12 cellular contexts compared by ENCODE assay signal in genomic region chrX:153921511-153922285, GRCh38. TPM values are rescaled to one million over a fixed set of nuclear protein-coding genes. Genes with fewer than 3 reads are reported as not detected.
A peak's percentile ranks its signal among the peaks of the same experiment; 100 is the strongest.
DNase-seq lines count a peak whose midpoint lies in the region; ATAC-seq and TF ChIP-seq lines count a peak whose summit lies in the region.
"Had no signal": no experiment of that assay in that cellular context is flagged by ENCODE, and none has a peak within 500 bp of the region (broad histone marks: within the 10 kb centered on the region; RNA-seq: fewer than 3 reads in every experiment).

No MANE protein-coding gene starts in this region.

- H4K8ac ChIP-seq in mesenchymal stem cell (ENCODE audit: low read length): no peak overlapping the region

- H2BK5ac ChIP-seq in mesenchymal stem cell (ENCODE audit: low read depth, low read length, poor library complexity, severe bottlenecking): no peak overlapping the region

- H4K91ac ChIP-seq in mesenchymal stem cell (ENCODE audit: low read length): no peak overlapping the region

- peak overlapping the region in 1 of 2 experiments; percentile 11 for H3K18ac ChIP-seq in mesenchymal stem cell (ENCODE audit: low read depth in 1 of 2, low read length in 2 of 2)

- H3K9me3 ChIP-seq in BE2C (no peaks in the 10 kb centered on the region), mesenchymal stem cell (ENCODE audit: control insufficient read depth, low read length) (no peaks in the 10 kb centered on the region)
- H3K9me3 ChIP-seq: right lobe of liver had no signal

- no peak overlapping the region for H2BK120ac ChIP-seq in mesenchymal stem cell (ENCODE audit: low read depth, low read length)

- H3K4me1 ChIP-seq in BE2C (peaks cover 34% of the 10 kb centered on the region), mesenchymal stem cell (ENCODE audit: control insufficient read depth, insufficient read depth, low read depth, low read length) (peaks cover 14% of the 10 kb centered on the region)
- H3K4me1 ChIP-seq: right lobe of liver had no signal

- H3K27me3 Mint-ChIP-seq in activated CD8-positive, alpha-beta T cell treated with anti-CD3 and anti-CD28 coated beads, Interleukin-2, amount 10 ng/mL, durations not matched to agents 7 days and 5 days (ENCODE audit: low read depth): no peaks in the 10 kb centered on the region

- no peak overlapping the region for H3K9ac ChIP-seq in mesenchymal stem cell (ENCODE audit: low read length)

- no peak overlapping the region for H2BK12ac ChIP-seq in mesenchymal stem cell (ENCODE audit: low read length in 2 of 2)

- WGBS in mesenchymal stem cell: 78% methylated on average over 25 of the region's 36 CpGs

- peak overlapping the region; percentile 39 for H2AFZ ChIP-seq in mesenchymal stem cell (ENCODE audit: low read depth, low read length)

- no peak for ATAC-seq in activated CD8-positive, alpha-beta T cell treated with anti-CD3 and anti-CD28 coated beads, Interleukin-2, amount 10 ng/mL, durations not matched to agents 7 days and 5 days
- no peak for ATAC-seq in GM18909 (IDR thresholded peaks at IDR 0.05; ENCODE audit: poor library complexity, unreplicated experiment)
- no peak for ATAC-seq in GM19035 (IDR thresholded peaks at IDR 0.05; ENCODE audit: unreplicated experiment)
- ATAC-seq in HG03135 (IDR thresholded peaks at IDR 0.05; ENCODE audit: unreplicated experiment): no peak

- H3K27ac Mint-ChIP-seq in activated CD8-positive, alpha-beta T cell treated with anti-CD3 and anti-CD28 coated beads, Interleukin-2, amount 10 ng/mL, durations not matched to agents 7 days and 5 days: peak overlapping the region; percentile 87

- no peaks in the 10 kb centered on the region for H3K27me3 ChIP-seq in BE2C
- peaks cover 0 to 75% of the 10 kb centered on the region in 2 experiments for H3K27me3 ChIP-seq in mesenchymal stem cell (ENCODE audit: control insufficient read depth in 1 of 2, insufficient read depth in 1 of 2, low read length in 2 of 2)
- H3K27me3 ChIP-seq: right lobe of liver had no signal

- POLR2A ChIA-PET in activated CD8-positive, alpha-beta T cell treated with anti-CD3 and anti-CD28 coated beads, Interleukin-2, amount 10 ng/mL, durations not matched to agents 7 days and 5 days (lab: Charles Lee): interaction anchor here (1.0 to 9.3 kb wide), 2 partner anchors 26 to 46 kb away, joined by 3 to 84 read pairs; partner anchors contain the start of gene RENBP

- H3K4me1 Mint-ChIP-seq in activated CD8-positive, alpha-beta T cell treated with anti-CD3 and anti-CD28 coated beads, Interleukin-2, amount 10 ng/mL, durations not matched to agents 7 days and 5 days (ENCODE audit: low read depth): peaks cover 25% of the 10 kb centered on the region

- peak overlapping the region; percentile 95 for H3K4me3 Mint-ChIP-seq in activated CD8-positive, alpha-beta T cell treated with anti-CD3 and anti-CD28 coated beads, Interleukin-2, amount 10 ng/mL, durations not matched to agents 7 days and 5 days

- CTCF ChIA-PET in activated CD8-positive, alpha-beta T cell treated with anti-CD3 and anti-CD28 coated beads, Interleukin-2, amount 10 ng/mL, durations not matched to agents 7 days and 5 days (lab: Charles Lee): interaction anchor here (1.5 to 10.6 kb wide), 2 partner anchors 15 to 27 kb away, joined by 3 to 228 read pairs; partner anchors contain the start of gene RENBP

- H3K27ac ChIP-seq in mesenchymal stem cell (ENCODE audit: low read length, poor library complexity, severe bottlenecking): no peak overlapping the region
- H3K27ac ChIP-seq: right lobe of liver had no signal

- no peak overlapping the region for H3K4me2 ChIP-seq in mesenchymal stem cell (ENCODE audit: low read length, poor library complexity, severe bottlenecking)

- TF ChIP-seq CTCF in BE2C (IDR thresholded peaks at IDR 0.05; ENCODE audit: low read depth, low read length): no peak

- no peaks in the 10 kb centered on the region for H3K79me1 ChIP-seq in mesenchymal stem cell (replicated peaks; ENCODE audit: low read length, poor library complexity, severe bottlenecking)

- H3K36me3 ChIP-seq in BE2C (no peaks in the 10 kb centered on the region), mesenchymal stem cell (ENCODE audit: control insufficient read depth in 1 of 2, insufficient read depth in 2 of 2, low read depth in 1 of 2, low read length in 2 of 2) (no peaks in the 10 kb centered on the region)
- H3K36me3 ChIP-seq: right lobe of liver had no signal

- no peak overlapping the region for H3K23ac ChIP-seq in mesenchymal stem cell (ENCODE audit: low read length in 2 of 2)

- H2AK5ac ChIP-seq in mesenchymal stem cell (ENCODE audit: low read length, severe bottlenecking): no peak overlapping the region

- peaks cover 52% of the 10 kb centered on the region for H3K36me3 Mint-ChIP-seq in activated CD8-positive, alpha-beta T cell treated with anti-CD3 and anti-CD28 coated beads, Interleukin-2, amount 10 ng/mL, durations not matched to agents 7 days and 5 days (ENCODE audit: low read depth)

- H3K9me3 Mint-ChIP-seq in activated CD8-positive, alpha-beta T cell treated with anti-CD3 and anti-CD28 coated beads, Interleukin-2, amount 10 ng/mL, durations not matched to agents 7 days and 5 days (ENCODE audit: insufficient read depth): no peaks in the 10 kb centered on the region

- peak; percentile 61 for DNase-seq in BE2C
- DNase-seq in ELF-1 (ENCODE audit: low read depth, low spot score): peak; percentile 63
- no peak for DNase-seq in activated CD8-positive, alpha-beta T cell treated with anti-CD3 and anti-CD28 coated beads, Interleukin-2, amount 10 ng/mL, durations not matched to agents 7 days and 5 days
- no peak for DNase-seq in mesenchymal stem cell
- DNase-seq in kidney glomerular epithelial cell (lab: John Stamatoyannopoulos, UW): no peak
- DNase-seq: NCI-H446 had no signal

- peak overlapping the region in 1 of 2 experiments; percentile 2 for H3K14ac ChIP-seq in mesenchymal stem cell (ENCODE audit: low read length in 2 of 2)

- H3K4me3 ChIP-seq in BE2C (ENCODE audit: low read depth, low read length): peak overlapping the region; percentile 45
- no peak overlapping the region for H3K4me3 ChIP-seq in mesenchymal stem cell (ENCODE audit: insufficient read depth in 1 of 2, low read depth in 1 of 2, low read length in 2 of 2)
- H3K4me3 ChIP-seq: right lobe of liver had no signal

- H3K4ac ChIP-seq in mesenchymal stem cell (ENCODE audit: low read depth in 1 of 2, low read length in 2 of 2): no peak overlapping the region

- no peak overlapping the region for H2BK15ac ChIP-seq in mesenchymal stem cell (ENCODE audit: low read depth, poor library complexity, severe bottlenecking)

RNA-seq across cellular contexts. Expression of gene ARHGAP4, which starts 4.4 kb away (rescaled TPM):
- 107 TPM for polyA plus RNA-seq in BE2C (2012; ENCODE audit: insufficient read depth, insufficient read length, low read depth)
- total RNA-seq in activated CD8-positive, alpha-beta T cell treated with anti-CD3 and anti-CD28 coated beads, Interleukin-2, amount 10 ng/mL, durations not matched to agents 7 days and 5 days: 100 to 1,000 TPM; 317 to 324 TPM
- 0.83 TPM for polyA plus RNA-seq in mesenchymal stem cell (2013, experiment 1 of 2)
- 1.1 TPM for polyA plus RNA-seq in mesenchymal stem cell (2013, experiment 2 of 2)

RNA-seq across cellular contexts. Expression of gene NAA10, which starts 13.1 kb away (rescaled TPM):
- polyA plus RNA-seq in BE2C (2012; ENCODE audit: insufficient read depth, insufficient read length, low read depth): 597 TPM
- 100 to 1,000 TPM in 1 of 2 experiments, 10 to 100 TPM in 1; 98.9 to 106 TPM for total RNA-seq in activated CD8-positive, alpha-beta T cell treated with anti-CD3 and anti-CD28 coated beads, Interleukin-2, amount 10 ng/mL, durations not matched to agents 7 days and 5 days
- polyA plus RNA-seq in mesenchymal stem cell (2013, experiment 1 of 2): 173 TPM
- polyA plus RNA-seq in mesenchymal stem cell (2013, experiment 2 of 2): 171 TPM

RNA-seq across cellular contexts. Expression of gene AVPR2, which starts 17.2 kb away (rescaled TPM):
- polyA plus RNA-seq in BE2C (2012; ENCODE audit: insufficient read depth, insufficient read length, low read depth): 6.0 TPM
- total RNA-seq in activated CD8-positive, alpha-beta T cell treated with anti-CD3 and anti-CD28 coated beads, Interleukin-2, amount 10 ng/mL, durations not matched to agents 7 days and 5 days: not detected
- polyA plus RNA-seq in mesenchymal stem cell (2013, experiment 1 of 2): not detected
- polyA plus RNA-seq in mesenchymal stem cell (2013, experiment 2 of 2): not detected
- total RNA-seq: cerebellum, frontal cortex had no signal

RNA-seq across cellular contexts. Expression of gene RENBP, which starts 22.7 kb away (rescaled TPM):
- polyA plus RNA-seq in BE2C (2012; ENCODE audit: insufficient read depth, insufficient read length, low read depth): 163 TPM
- total RNA-seq in activated CD8-positive, alpha-beta T cell treated with anti-CD3 and anti-CD28 coated beads, Interleukin-2, amount 10 ng/mL, durations not matched to agents 7 days and 5 days: 10 to 100 TPM; 12.1 to 13.6 TPM
- 20.4 TPM for polyA plus RNA-seq in mesenchymal stem cell (2013, experiment 1 of 2)
- polyA plus RNA-seq in mesenchymal stem cell (2013, experiment 2 of 2): 17.0 TPM

RNA-seq across cellular contexts. Expression of gene L1CAM, which starts 35.7 kb away (rescaled TPM):
- 1,367 TPM for polyA plus RNA-seq in BE2C (2012; ENCODE audit: insufficient read depth, insufficient read length, low read depth)
- 1 to 10 TPM; 7.1 to 7.5 TPM for total RNA-seq in activated CD8-positive, alpha-beta T cell treated with anti-CD3 and anti-CD28 coated beads, Interleukin-2, amount 10 ng/mL, durations not matched to agents 7 days and 5 days
- 25.9 TPM for polyA plus RNA-seq in mesenchymal stem cell (2013, experiment 1 of 2)
- 25.0 TPM for polyA plus RNA-seq in mesenchymal stem cell (2013, experiment 2 of 2)

Comparison
In these comparisons a context has a peak if more than half of its experiments do, and no peak if none do; other contexts are left out.
1. DNase-seq: peak in BE2C (single experiment) and ELF-1 (single experiment); none in activated CD8-positive, alpha-beta T cell treated with anti-CD3 and anti-CD28 coated beads, Interleukin-2, amount 10 ng/mL, durations not matched to agents 7 days and 5 days (single experiment), mesenchymal stem cell (single experiment) and kidney glomerular epithelial cell (single experiment).